ENCODE assay signal across 1 cellular context in genomic region chr16:30532285-30533145, GRCh38.
TF ChIP-seq lines count a peak whose summit lies in the region.

No MANE protein-coding gene starts in this region.

TF ChIP-seq in H1, 55 proteins besides CTCF, POLR2A, EP300 and RAD21:
- TF ChIP-seq TCF12 (IDR thresholded peaks at IDR 0.05; ENCODE audit: low read depth, low read length) = no peak
- no peak for TF ChIP-seq TBP (IDR thresholded peaks at IDR 0.05; ENCODE audit: low read depth, low read length)
- TF ChIP-seq GABPA (IDR thresholded peaks at IDR 0.05; ENCODE audit: borderline replicate concordance, insufficient read depth, low read length) = no peak
- no peak for TF ChIP-seq RBBP5 (IDR thresholded peaks at IDR 0.05; ENCODE audit: borderline replicate concordance, low read depth, low read length)
